ENCODE assay signal across 28 cellular contexts in the genomic region with DNA sequence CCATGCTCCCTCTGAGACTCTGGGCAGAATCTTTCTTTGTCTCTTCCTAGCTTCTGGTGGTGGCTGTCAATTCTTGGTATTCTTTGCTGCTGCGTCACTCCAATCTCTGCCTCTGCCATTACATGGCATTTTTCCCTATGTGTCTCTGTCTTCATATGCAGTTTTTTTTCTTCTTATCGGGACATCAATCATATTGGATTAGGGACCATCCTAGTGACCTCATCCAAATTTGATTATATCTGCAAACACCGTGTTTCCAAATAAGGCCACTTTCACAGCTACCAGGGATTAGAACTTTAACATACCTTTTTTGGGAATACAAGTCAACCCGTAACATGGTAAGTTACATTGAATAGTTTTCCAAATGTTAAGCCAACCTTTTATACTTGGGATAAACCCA.
"Had no signal": no experiment of that assay in that cellular context is flagged by ENCODE, and none has a peak within 500 bp of the region (broad histone marks: within the 10 kb centered on the region; RNA-seq: fewer than 3 reads in every experiment).

No MANE protein-coding gene starts in this region.

- H3K36me3 ChIP-seq: colonic mucosa, esophagus muscularis mucosa, esophagus squamous epithelium, gastrocnemius medialis, gastroesophageal sphincter, heart left ventricle, heart right ventricle had no signal

- DNase-seq: colonic mucosa; cortex of kidney; dermis blood vessel endothelial cell; dorsolateral prefrontal cortex; effector CD4-positive, alpha-beta T cell; effector CD8-positive, alpha-beta T cell; effector memory CD4-positive, alpha-beta T cell; effector memory CD8-positive, alpha-beta T cell; endodermal cell; erythroblast; esophagus squamous epithelium; foreskin fibroblast; foreskin keratinocyte; foreskin melanocyte; gastrocnemius medialis; glutamatergic neuron; head of caudate nucleus; heart left ventricle; heart right ventricle had no signal

- FAIRE-seq: colon, endometrium, endothelial cell of umbilical vein, frontal cortex had no signal

- H3K9me3 ChIP-seq: colonic mucosa, esophagus muscularis mucosa, esophagus squamous epithelium, gastrocnemius medialis, gastroesophageal sphincter, heart left ventricle, heart right ventricle had no signal

- H3K27me3 ChIP-seq: colonic mucosa, esophagus muscularis mucosa, esophagus squamous epithelium, foreskin keratinocyte, gastrocnemius medialis had no signal

- H3K4me3 ChIP-seq: colonic mucosa, coronary artery, dorsolateral prefrontal cortex, esophagus muscularis mucosa, esophagus squamous epithelium, gastrocnemius medialis, gastroesophageal sphincter, heart left ventricle, heart right ventricle had no signal

- ATAC-seq: effector memory CD8-positive, alpha-beta T cell; esophagus mucosa; foreskin keratinocyte; gastrocnemius medialis; gastroesophageal sphincter; heart left ventricle; heart right ventricle had no signal

- H3K4me1 ChIP-seq: colonic mucosa, esophagus squamous epithelium, foreskin keratinocyte, gastrocnemius medialis, gastroesophageal sphincter, heart left ventricle, heart right ventricle had no signal

- H3K27ac ChIP-seq: colonic mucosa, coronary artery, dorsolateral prefrontal cortex, epithelial cell of prostate, esophagus muscularis mucosa, esophagus squamous epithelium, foreskin keratinocyte, gastrocnemius medialis, gastroesophageal sphincter, heart left ventricle, heart right ventricle had no signal
